Comparison of ENCODE assay signal across 8 cellular contexts in the genomic region with DNA sequence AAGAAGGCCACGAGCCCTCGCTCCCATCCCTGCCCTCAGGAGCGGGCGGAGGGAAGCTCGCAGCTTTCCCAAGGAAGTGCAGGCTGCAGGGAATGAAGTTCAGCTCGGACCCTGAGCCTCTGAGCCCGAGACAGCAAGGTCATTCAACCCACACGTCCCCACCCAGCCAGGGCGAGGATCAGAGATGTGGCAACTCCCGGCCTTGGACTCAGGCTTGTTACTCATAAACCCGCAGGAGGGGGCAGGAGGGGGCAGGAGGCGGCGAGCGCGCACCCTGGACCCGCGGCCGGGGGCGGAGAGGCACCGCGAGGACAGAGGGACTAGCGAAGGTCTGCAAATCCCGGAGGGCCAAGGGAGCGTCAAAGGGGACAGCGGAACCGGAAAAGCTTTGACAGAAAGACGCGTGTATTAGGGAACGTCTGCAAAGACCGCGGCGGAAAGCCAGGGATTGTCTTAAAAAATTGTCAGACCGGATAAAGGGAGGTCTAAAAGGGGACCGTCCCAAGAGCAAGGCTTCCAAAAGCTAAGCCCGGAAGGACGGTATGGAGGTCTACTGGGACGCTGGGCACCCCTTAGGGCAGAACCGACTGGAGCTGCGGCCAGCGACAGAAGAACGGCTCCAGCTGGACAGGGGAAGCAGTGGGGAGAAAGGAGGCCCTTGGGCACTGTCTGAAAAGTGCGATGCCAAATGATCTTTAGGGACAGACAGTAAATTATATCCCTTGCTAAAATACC. TPM values are rescaled to one million over a fixed set of nuclear protein-coding genes. Genes with fewer than 3 reads are reported as not detected.
DNase-seq lines count a peak whose midpoint lies in the region; ATAC-seq and TF ChIP-seq lines count a peak whose summit lies in the region.

No MANE protein-coding gene starts in this region.

- H3K9me3 Mint-ChIP-seq in CD8-positive, alpha-beta T cell, result no peaks in the 10 kb centered on the region
- no peaks in the 10 kb centered on the region for H3K9me3 Mint-ChIP-seq in endothelial cell (ENCODE audit: unreplicated experiment)

- H3K27me3 Mint-ChIP-seq in CD8-positive, alpha-beta T cell (ENCODE audit: low read depth), result no peaks in the 10 kb centered on the region
- peaks cover 10% of the 10 kb centered on the region for H3K27me3 Mint-ChIP-seq in endothelial cell (ENCODE audit: unreplicated experiment)

- H3K27ac ChIP-seq in CD8-positive, alpha-beta T cell (ENCODE audit: low read depth, low read length), result peak overlapping the region; percentile 97

- H3K4me3 ChIP-seq in CD8-positive, alpha-beta T cell (ENCODE audit: low read depth, low read length), result peak overlapping the region; percentile 87
- peak overlapping the region; percentile 89 for H3K4me3 ChIP-seq in NT2/D1 (ENCODE audit: insufficient read length, low read depth)

- no peaks in the 10 kb centered on the region for H3K27me3 ChIP-seq in CD8-positive, alpha-beta T cell (ENCODE audit: insufficient read depth, low read length)
- H3K27me3 ChIP-seq in NT2/D1 (ENCODE audit: insufficient read depth, insufficient read length), result no peaks in the 10 kb centered on the region

- POLR2A ChIA-PET in CD8-positive, alpha-beta T cell (lab: Charles Lee), result interaction anchor here (0.6 to 4.0 kb wide), 28 partner anchors 11 to 1019 kb away, joined by 3 to 56 read pairs (median 6); partner anchors contain the start of genes ACIN1, C14orf119, CBLN3 and CHMP4A

- intact Hi-C loops in CD8-positive, alpha-beta T cell (cut with DNase I, micrococcal nuclease), result loop anchor here (1.0 to 10.0 kb wide), 16 partner anchors 20 to 809 kb away; partner anchors contain the start of genes EMC9 (in 2 of the 2), RABGGTA (in 2 of the 2), AP1G2 (in 1 of the 2) and BCL2L2 (in 1 of the 2)

- CTCF ChIA-PET in CD8-positive, alpha-beta T cell (lab: Charles Lee), result interaction anchor here (0.9 to 6.8 kb wide), 13 partner anchors 9 to 323 kb away, joined by 3 to 37 read pairs (median 4); partner anchors contain the start of genes IRF9 and TINF2

- H3K9me3 ChIP-seq in CD8-positive, alpha-beta T cell (ENCODE audit: low read length), result no peaks in the 10 kb centered on the region
- H3K9me3 ChIP-seq in NT2/D1 (ENCODE audit: insufficient read depth, low read length), result no peaks in the 10 kb centered on the region

- peaks cover 43% of the 10 kb centered on the region for H3K36me3 Mint-ChIP-seq in CD8-positive, alpha-beta T cell
- H3K36me3 Mint-ChIP-seq in endothelial cell (ENCODE audit: low read depth, unreplicated experiment), result peaks cover 11% of the 10 kb centered on the region

- DNase-seq in CD8-positive, alpha-beta T cell, result peak in 6 of 7 experiments; percentile 63 to 86 (median 70)
- peak; percentile 83 for DNase-seq in HT-29 (ENCODE audit: low spot score)
- DNase-seq in NT2/D1 (ENCODE audit: low read depth, low spot score), result peak; percentile 62
- DNase-seq in activated CD8-positive, alpha-beta memory T cell treated with anti-CD3 and anti-CD28 coated beads, Interleukin-2, amount 50 U/mL, for 24 hours (ENCODE audit: extremely low read depth), result peak; percentile 57
- DNase-seq in endothelial cell (ENCODE audit: low spot score), result peak; percentile 67
- DNase-seq in midbrain (lab: John Stamatoyannopoulos, UW), result peak; percentile 92
- DNase-seq in stimulated activated CD8-positive, alpha-beta memory T cell treated with anti-CD3 and anti-CD28 coated beads, Interleukin-15, amount 100 ng/mL, for 48 hours (ENCODE audit: low read depth in 2 of 2), result peak; percentile 77 to 83

- peaks cover 33% of the 10 kb centered on the region for H3K4me1 Mint-ChIP-seq in CD8-positive, alpha-beta T cell (ENCODE audit: low read depth)
- peaks cover 20% of the 10 kb centered on the region for H3K4me1 Mint-ChIP-seq in endothelial cell (ENCODE audit: unreplicated experiment)

- H3K27ac Mint-ChIP-seq in CD8-positive, alpha-beta T cell, result peak overlapping the region; percentile 100
- H3K27ac Mint-ChIP-seq in endothelial cell (ENCODE audit: unreplicated experiment), result peak overlapping the region; percentile 97

- peak overlapping the region; percentile 98 for H3K4me3 Mint-ChIP-seq in CD8-positive, alpha-beta T cell
- H3K4me3 Mint-ChIP-seq in endothelial cell (ENCODE audit: unreplicated experiment), result peak overlapping the region; percentile 95

- peak overlapping the region; percentile 85 for H3K9ac ChIP-seq in NT2/D1 (ENCODE audit: insufficient read length, low read depth)

- H3K36me3 ChIP-seq in CD8-positive, alpha-beta T cell (ENCODE audit: insufficient read depth, low read length), result peaks cover 18% of the 10 kb centered on the region
- H3K36me3 ChIP-seq in NT2/D1 (ENCODE audit: insufficient read depth, insufficient read length, low read length), result peaks cover 24% of the 10 kb centered on the region

- H3K4me1 ChIP-seq in CD8-positive, alpha-beta T cell (ENCODE audit: insufficient read depth, low read length), result peaks cover 24% of the 10 kb centered on the region
- H3K4me1 ChIP-seq in NT2/D1 (ENCODE audit: insufficient read depth, insufficient read length), result peaks cover 3% of the 10 kb centered on the region

- ATAC-seq in CD8-positive, alpha-beta T cell, result peak; percentile 19
- peak; percentile 6 for ATAC-seq in GM19468 (IDR thresholded peaks at IDR 0.05; ENCODE audit: extremely low read depth, unreplicated experiment)

- no peak for TF ChIP-seq CTCF in CD8-positive, alpha-beta T cell (IDR thresholded peaks at IDR 0.05)
- no peak for TF ChIP-seq CTCF in endothelial cell (IDR thresholded peaks at IDR 0.05; ENCODE audit: unreplicated experiment)

RNA-seq across cellular contexts. Expression of gene DCAF11, which starts 0.6 kb away (rescaled TPM):
- total RNA-seq in CD8-positive, alpha-beta T cell, result 10 to 100 TPM; 88.7 to 89.7 TPM
- 75.8 and 81.2 TPM in 2 replicates for total RNA-seq in HT-29 (2014; rRNA removed; shearing (Covaris generic))
- total RNA-seq in endothelial cell (ENCODE audit: unreplicated experiment), result 38.2 TPM

RNA-seq across cellular contexts. Expression of gene NRL, which starts 0.8 kb away (rescaled TPM):
- total RNA-seq in CD8-positive, alpha-beta T cell, result 1 to 10 TPM; 3.4 to 3.8 TPM
- 4.5 and 6.5 TPM in 2 replicates for total RNA-seq in HT-29 (2014; rRNA removed; shearing (Covaris generic))
- 1.2 TPM for total RNA-seq in endothelial cell (ENCODE audit: unreplicated experiment)

RNA-seq across cellular contexts. Expression of gene FITM1, which starts 16.5 kb away (rescaled TPM):
- total RNA-seq in CD8-positive, alpha-beta T cell, result 1 to 10 TPM; 1.7 to 2.4 TPM
- total RNA-seq in HT-29 (2014; rRNA removed; shearing (Covaris generic)), result 0.13 and 0.74 TPM in 2 replicates
- total RNA-seq in endothelial cell (ENCODE audit: unreplicated experiment), result 0.59 TPM

RNA-seq across cellular contexts. Expression of gene PCK2, which starts 19.9 kb away (rescaled TPM):
- 1 to 10 TPM; 4.9 to 5.2 TPM for total RNA-seq in CD8-positive, alpha-beta T cell
- 30.5 and 36.1 TPM in 2 replicates for total RNA-seq in HT-29 (2014; rRNA removed; shearing (Covaris generic))
- total RNA-seq in endothelial cell (ENCODE audit: unreplicated experiment), result 23.9 TPM

RNA-seq across cellular contexts. Expression of gene PSME1, which starts 22.0 kb away (rescaled TPM):
- 100 to 1,000 TPM; 200 to 207 TPM for total RNA-seq in CD8-positive, alpha-beta T cell
- total RNA-seq in HT-29 (2014; rRNA removed; shearing (Covaris generic)), result 164 and 172 TPM in 2 replicates
- 43.6 TPM for total RNA-seq in endothelial cell (ENCODE audit: unreplicated experiment)

Comparison
In these comparisons a context has a peak if more than half of its experiments do, and no peak if none do; other contexts are left out.
1. Peak in every context shown above with its lines: DNase-seq, ATAC-seq, H3K4me3 ChIP-seq and H3K27ac ChIP-seq.